Comparison of ENCODE assay signal across 8 cellular contexts in genomic region chr4:80989921-80990544, GRCh38. TPM values are rescaled to one million over a fixed set of nuclear protein-coding genes. Genes with fewer than 3 reads are reported as not detected.
DNase-seq lines count a peak whose midpoint lies in the region; ATAC-seq and TF ChIP-seq lines count a peak whose summit lies in the region.

No MANE protein-coding gene starts in this region.

- ATAC-seq in activated CD4-positive, alpha-beta T cell treated with anti-CD3 and anti-CD28 coated beads for 36 hours = peak; percentile 49
- ATAC-seq in GM21381 (IDR thresholded peaks at IDR 0.05; ENCODE audit: unreplicated experiment) (peak; percentile 79), Panc1 (no peak), sciatic nerve (no peak)
- peak; percentile 57 for ATAC-seq in effector memory CD8-positive, alpha-beta T cell (replicated peaks)

- no peak overlapping the region for H3K4me3 Mint-ChIP-seq in activated CD4-positive, alpha-beta T cell treated with anti-CD3 and anti-CD28 coated beads for 36 hours
- H3K4me3 Mint-ChIP-seq in effector memory CD8-positive, alpha-beta T cell = no peak overlapping the region

- CTCF ChIA-PET in activated CD4-positive, alpha-beta T cell treated with anti-CD3 and anti-CD28 coated beads for 36 hours (lab: Charles Lee) = interaction anchor here (0.6 to 2.0 kb wide), 20 partner anchors 9 to 657 kb away, joined by 3 to 12 read pairs (median 4); no protein-coding TSS in a partner anchor
- CTCF ChIA-PET in Panc1 (lab: Charles Lee) = interaction anchor here (1.0 kb wide), 1 partner anchor 627 kb away, joined by 4 read pairs; no protein-coding TSS in a partner anchor

- no peaks in the 10 kb centered on the region for H3K4me1 Mint-ChIP-seq in activated CD4-positive, alpha-beta T cell treated with anti-CD3 and anti-CD28 coated beads for 36 hours
- H3K4me1 Mint-ChIP-seq in effector memory CD8-positive, alpha-beta T cell (ENCODE audit: low read depth in 2 of 2) = no peaks in the 10 kb centered on the region

- H3K27ac Mint-ChIP-seq in activated CD4-positive, alpha-beta T cell treated with anti-CD3 and anti-CD28 coated beads for 36 hours = no peak overlapping the region
- H3K27ac Mint-ChIP-seq in effector memory CD8-positive, alpha-beta T cell = no peak overlapping the region

- no peaks in the 10 kb centered on the region for H3K36me3 Mint-ChIP-seq in activated CD4-positive, alpha-beta T cell treated with anti-CD3 and anti-CD28 coated beads for 36 hours (ENCODE audit: low read depth)
- H3K36me3 Mint-ChIP-seq in effector memory CD8-positive, alpha-beta T cell (ENCODE audit: insufficient read depth) = no peaks in the 10 kb centered on the region

- H3K36me3 ChIP-seq in Panc1 (ENCODE audit: control insufficient read depth, insufficient read depth, low read length) = no peaks in the 10 kb centered on the region

- peak; percentile 62 for TF ChIP-seq CTCF in Panc1 (IDR thresholded peaks at IDR 0.05)

- no peak overlapping the region for H3K27ac ChIP-seq in Panc1 (ENCODE audit: low read length)

- no peak for DNase-seq in activated CD4-positive, alpha-beta T cell treated with anti-CD3 and anti-CD28 coated beads for 36 hours
- DNase-seq in activated CD4-positive, alpha-beta T cell treated with anti-CD3 and anti-CD28 coated beads for 48 hours = no peak
- DNase-seq in KBM-7 = peak; percentile 61
- peak; percentile 20 for DNase-seq in Panc1 (ENCODE audit: low read depth, low spot score)
- DNase-seq in effector memory CD8-positive, alpha-beta T cell = peak; percentile 21 to 31 (median 21)
- DNase-seq in myocyte (ENCODE audit: low read depth) = peak; percentile 78
- DNase-seq in sciatic nerve (ENCODE audit: low spot score) = no peak

- in situ Hi-C loops in KBM-7 (cut with MboI; ENCODE audit: low pct_unique_long_range_greater_than_20kb, low sequenced_read_pairs) (no loop called here), Panc1 (cut with HindIII; ENCODE audit: low pct_unique_long_range_greater_than_20kb, low sequenced_read_pairs) (no loop called here)

- POLR2A ChIA-PET in activated CD4-positive, alpha-beta T cell treated with anti-CD3 and anti-CD28 coated beads for 36 hours (lab: Charles Lee) = no interaction called here
- POLR2A ChIA-PET in Panc1 (lab: Charles Lee) = no interaction called here

- H3K9me3 ChIP-seq in Panc1 (ENCODE audit: control insufficient read depth, insufficient read depth, low read depth, low read length) = no peaks in the 10 kb centered on the region

- no TSS peak for BruUV-seq in Panc1 (replicated peaks; lab: Mats Ljungman, UMichigan)

- no peaks in the 10 kb centered on the region for H3K9me3 Mint-ChIP-seq in activated CD4-positive, alpha-beta T cell treated with anti-CD3 and anti-CD28 coated beads for 36 hours (ENCODE audit: low read depth)
- H3K9me3 Mint-ChIP-seq in effector memory CD8-positive, alpha-beta T cell = no peaks in the 10 kb centered on the region

- H3K27me3 Mint-ChIP-seq in activated CD4-positive, alpha-beta T cell treated with anti-CD3 and anti-CD28 coated beads for 36 hours = peaks cover 4% of the 10 kb centered on the region
- peaks cover 25 to 26% of the 10 kb centered on the region in 2 donors for H3K27me3 Mint-ChIP-seq in effector memory CD8-positive, alpha-beta T cell

- intact Hi-C loops in activated CD4-positive, alpha-beta T cell treated with anti-CD3 and anti-CD28 coated beads for 36 hours (cut with DNase I, micrococcal nuclease) = loop anchor here (1.0 to 5.0 kb wide), 3 partner anchors 362 to 628 kb away; no protein-coding TSS in a partner anchor
- intact Hi-C loops in Panc1 (cut with micrococcal nuclease; ENCODE audit: unreplicated experiment) (loop anchor here (2.0 kb wide), 1 partner anchor 629 kb away; no protein-coding TSS in a partner anchor), sciatic nerve (cut with DNase I) (no loop called here)

- no peaks in the 10 kb centered on the region for H3K27me3 ChIP-seq in Panc1 (ENCODE audit: control insufficient read depth, insufficient read depth, low read length)

- no peaks in the 10 kb centered on the region for H3K4me1 ChIP-seq in Panc1 (ENCODE audit: control insufficient read depth, insufficient read depth, low read length)

- H3K4me3 ChIP-seq in Panc1 (ENCODE audit: low read depth in 2 of 2, low read length in 2 of 2) = no peak overlapping the region

RNA-seq across cellular contexts. Expression of gene BMP3, which starts 40.5 kb away (rescaled TPM):
- not detected for total RNA-seq in activated CD4-positive, alpha-beta T cell treated with anti-CD3 and anti-CD28 coated beads for 36 hours
- total RNA-seq in Panc1 (2021; ENCODE audit: unreplicated experiment) (0.08 TPM), myocyte (0.05 and 0.08 TPM in 2 replicates), sciatic nerve (14.8 TPM)
- polyA plus RNA-seq in Panc1 (2012; ENCODE audit: insufficient read length) = 0.07 TPM
- polyA plus RNA-seq in myocyte (2012) = 0.01 TPM

Comparison
In these comparisons a context has a peak if more than half of its experiments do, and no peak if none do; other contexts are left out.
1. ATAC-seq: peak in activated CD4-positive, alpha-beta T cell treated with anti-CD3 and anti-CD28 coated beads for 36 hours (single experiment), GM21381 (single experiment) and effector memory CD8-positive, alpha-beta T cell (single experiment); none in Panc1 (single experiment) and sciatic nerve (single experiment).
2. DNase-seq: peak in KBM-7 (single experiment), Panc1 (single experiment), effector memory CD8-positive, alpha-beta T cell (3 of 3) and myocyte (single experiment); none in activated CD4-positive, alpha-beta T cell treated with anti-CD3 and anti-CD28 coated beads for 36 hours (single experiment), activated CD4-positive, alpha-beta T cell treated with anti-CD3 and anti-CD28 coated beads for 48 hours (single experiment) and sciatic nerve (single experiment).
3. RNA of gene BMP3, which starts 40.5 kb away (total RNA-seq): 14.8 TPM in sciatic nerve (single experiment); 0.05 to 0.08 TPM in myocyte, 0.08 TPM in Panc1 (single experiment) and not detected in activated CD4-positive, alpha-beta T cell treated with anti-CD3 and anti-CD28 coated beads for 36 hours; every median in the first group is over 10 times any median in the second.